ENCODE assay signal across 19 cellular contexts in genomic region chr11:78341841-78342240, GRCh38.
"Had no signal": no experiment of that assay in that cellular context is flagged by ENCODE, and none has a peak within 500 bp of the region (broad histone marks: within the 10 kb centered on the region; RNA-seq: fewer than 3 reads in every experiment).

No MANE protein-coding gene starts in this region.

- H3K4me1 ChIP-seq: foreskin keratinocyte, prostate gland had no signal

- H3K36me3 ChIP-seq: breast epithelium, left lung, prostate gland, suprapubic skin, upper lobe of right lung had no signal

- H3K27ac Mint-ChIP-seq: activated CD8-positive, alpha-beta T cell treated with anti-CD3 and anti-CD28 coated beads, Interleukin-2, amount 10 ng/mL, durations not matched to agents 7 days and 5 days; effector memory CD8-positive, alpha-beta T cell; nephron progenitor cell had no signal

- H3K4me3 Mint-ChIP-seq: activated CD8-positive, alpha-beta T cell treated with anti-CD3 and anti-CD28 coated beads, Interleukin-2, amount 10 ng/mL, durations not matched to agents 7 days and 5 days; activated T-cell treated with anti-CD3 and anti-CD28 coated beads, Interleukin-2, amount 50 U/mL, for 4 hours; effector memory CD8-positive, alpha-beta T cell; nephron progenitor cell had no signal

- H3K9me3 Mint-ChIP-seq: activated T-cell treated with anti-CD3 and anti-CD28 coated beads, Interleukin-2, amount 50 U/mL, for 4 hours; effector memory CD8-positive, alpha-beta T cell; nephron progenitor cell had no signal

- H3K27me3 ChIP-seq: breast epithelium, foreskin keratinocyte, left lung, suprapubic skin, upper lobe of right lung had no signal

- H3K4me3 ChIP-seq: breast epithelium, left lung, prostate gland, suprapubic skin, upper lobe of right lung had no signal

- H3K4me1 Mint-ChIP-seq: nephron progenitor cell had no signal

- H3K27ac ChIP-seq: breast epithelium, foreskin keratinocyte, left lung, prostate gland, suprapubic skin, upper lobe of right lung had no signal

- DNase-seq: activated CD8-positive, alpha-beta T cell treated with anti-CD3 and anti-CD28 coated beads, Interleukin-2, amount 10 ng/mL, durations not matched to agents 7 days and 5 days; activated effector memory CD4-positive, alpha-beta T cell treated with anti-CD3 and anti-CD28 coated beads, Interleukin-2, amount 50 U/mL, for 16 hours; activated naive CD4-positive, alpha-beta T cell treated with anti-CD3 and anti-CD28 coated beads, Interleukin-2, amount 50 U/mL, for 16 hours; activated T-cell treated with anti-CD3 and anti-CD28 coated beads, Interleukin-2, amount 50 U/mL, for 4 hours; cerebellar nuclear complex; dermis blood vessel endothelial cell; effector memory CD8-positive, alpha-beta T cell; foreskin keratinocyte; glutamatergic neuron; kidney; left lung; nephron progenitor cell; right cardiac atrium; stimulated activated CD4-positive, alpha-beta T cell treated with anti-CD3 and anti-CD28 coated beads, Interleukin-2, amount 100 ng/mL, for 24 hours; stimulated activated naive CD4-positive, alpha-beta T cell treated with Interleukin-2 at 50 U/mL for 16 hours; upper lobe of right lung had no signal

- H3K9me3 ChIP-seq: breast epithelium, left lung, prostate gland, suprapubic skin, upper lobe of right lung had no signal
